In genomic region chr12:6752181-6752930, GRCh38 we compare ENCODE assay signal across 8 cellular contexts. TPM values are rescaled to one million over a fixed set of nuclear protein-coding genes. Genes with fewer than 3 reads are reported as not detected.
DNase-seq lines count a peak whose midpoint lies in the region; ATAC-seq, FAIRE-seq and TF ChIP-seq lines count a peak whose summit lies in the region.

No MANE protein-coding gene starts in this region.

- H3K27me3 ChIP-seq in Karpas-422 (ENCODE audit: low read length): no peaks in the 10 kb centered on the region
- no peaks in the 10 kb centered on the region for H3K27me3 ChIP-seq in neutrophil

- TF ChIP-seq CTCF in foreskin fibroblast (IDR thresholded peaks at IDR 0.05; ENCODE audit: low read depth, low read length): peak; percentile 62
- TF ChIP-seq CTCF in neutrophil (IDR thresholded peaks at IDR 0.05): no peak

- H3K27ac Mint-ChIP-seq in activated CD4-positive, alpha-beta memory T cell treated with anti-CD3 and anti-CD28 coated beads, Interleukin-2, amount 10 ng/mL, durations not matched to agents 7 days and 5 days: peak overlapping the region; percentile 90

- CTCF ChIA-PET in activated CD4-positive, alpha-beta memory T cell treated with anti-CD3 and anti-CD28 coated beads, Interleukin-2, amount 10 ng/mL, durations not matched to agents 7 days and 5 days (lab: Charles Lee): interaction anchor here (0.8 to 6.1 kb wide), 28 partner anchors 14 to 169 kb away, joined by 3 to 78 read pairs (median 10); partner anchors contain the start of genes CD4, CDCA3, COPS7A and GPR162

- peak overlapping the region; percentile 92 for H3K4me3 Mint-ChIP-seq in activated CD4-positive, alpha-beta memory T cell treated with anti-CD3 and anti-CD28 coated beads, Interleukin-2, amount 10 ng/mL, durations not matched to agents 7 days and 5 days

- peak overlapping the region; percentile 99 for H3K9ac ChIP-seq in Karpas-422 (ENCODE audit: low read length)

- POLR2A ChIA-PET in activated CD4-positive, alpha-beta memory T cell treated with anti-CD3 and anti-CD28 coated beads, Interleukin-2, amount 10 ng/mL, durations not matched to agents 7 days and 5 days (lab: Charles Lee): interaction anchor here (0.7 to 4.2 kb wide), 37 partner anchors 9 to 282 kb away, joined by 3 to 73 read pairs (median 6); partner anchors contain the start of genes CD4, CDCA3, COPS7A and GAPDH

- H3K4me1 ChIP-seq in Karpas-422 (ENCODE audit: low read length): peaks cover 20% of the 10 kb centered on the region
- peaks cover 32 to 33% of the 10 kb centered on the region in 2 experiments for H3K4me1 ChIP-seq in neutrophil (ENCODE audit: control insufficient read depth in 1 of 2, insufficient read depth in 1 of 2, low read depth in 1 of 2, low read length in 1 of 2)

- peaks cover 23% of the 10 kb centered on the region for H3K4me1 Mint-ChIP-seq in activated CD4-positive, alpha-beta memory T cell treated with anti-CD3 and anti-CD28 coated beads, Interleukin-2, amount 10 ng/mL, durations not matched to agents 7 days and 5 days

- TF ChIP-seq POLR2A in GM12891 (IDR thresholded peaks at IDR 0.05; ENCODE audit: low read depth, low read length): no peak

- DNase-seq in GM12891 (ENCODE audit: insufficient read length, low spot score) (no peak), Karpas-422 (peak; percentile 78), foreskin fibroblast (peak in 1 of 2 donors; percentile 76), pons (ENCODE audit: low spot score) (no peak)
- no peak for DNase-seq in activated CD4-positive, alpha-beta memory T cell treated with anti-CD3 and anti-CD28 coated beads, Interleukin-2, amount 10 ng/mL, durations not matched to agents 7 days and 5 days

- peak overlapping the region; percentile 97 for H3K4me3 ChIP-seq in Karpas-422 (ENCODE audit: low read length)
- H3K4me3 ChIP-seq in foreskin fibroblast (ENCODE audit: low read depth in 1 of 2, low read length in 2 of 2): peak overlapping the region; percentile 85 to 87
- peak overlapping the region; percentile 83 to 86 for H3K4me3 ChIP-seq in neutrophil (ENCODE audit: low read depth in 1 of 2, low read length in 1 of 2)

- H3K9me3 ChIP-seq in Karpas-422 (ENCODE audit: low read length): no peaks in the 10 kb centered on the region
- H3K9me3 ChIP-seq in neutrophil: no peaks in the 10 kb centered on the region

- H3K27ac ChIP-seq in Karpas-422 (ENCODE audit: low read length) (peak overlapping the region; percentile 96), neutrophil (peak overlapping the region; percentile 97)

- peaks cover 8% of the 10 kb centered on the region for H4K20me1 ChIP-seq in Karpas-422 (ENCODE audit: insufficient read depth, low read depth, low read length)

- H3K36me3 Mint-ChIP-seq in activated CD4-positive, alpha-beta memory T cell treated with anti-CD3 and anti-CD28 coated beads, Interleukin-2, amount 10 ng/mL, durations not matched to agents 7 days and 5 days (ENCODE audit: low read depth): peaks cover 39% of the 10 kb centered on the region

- ATAC-seq in GM21619 (IDR thresholded peaks at IDR 0.05; ENCODE audit: unreplicated experiment): no peak
- ATAC-seq in GM21367 (IDR thresholded peaks at IDR 0.05; ENCODE audit: unreplicated experiment): no peak

- 0 out of 2 replicates have a peak overlapping the region, but pooled peaks have one; percentile 60 for H2AFZ ChIP-seq in Karpas-422 (ENCODE audit: low read length)

- peak overlapping the region; percentile 92 for H3K4me2 ChIP-seq in Karpas-422 (ENCODE audit: low read depth, low read length, poor library complexity, severe bottlenecking)

- peaks cover 17% of the 10 kb centered on the region for H3K79me2 ChIP-seq in Karpas-422 (ENCODE audit: low read length)

- H3K9me3 Mint-ChIP-seq in activated CD4-positive, alpha-beta memory T cell treated with anti-CD3 and anti-CD28 coated beads, Interleukin-2, amount 10 ng/mL, durations not matched to agents 7 days and 5 days: no peaks in the 10 kb centered on the region

- peak; percentile 66 for FAIRE-seq in GM12891 (lab: Jason Lieb, UNC)

- H3K36me3 ChIP-seq in Karpas-422 (ENCODE audit: insufficient read depth, low read length) (peaks cover 18% of the 10 kb centered on the region), neutrophil (peaks cover 47% of the 10 kb centered on the region)

- H3K27me3 Mint-ChIP-seq in activated CD4-positive, alpha-beta memory T cell treated with anti-CD3 and anti-CD28 coated beads, Interleukin-2, amount 10 ng/mL, durations not matched to agents 7 days and 5 days: peaks cover 2% of the 10 kb centered on the region

- no peaks in the 10 kb centered on the region for H3K9me2 ChIP-seq in Karpas-422 (replicated peaks; ENCODE audit: insufficient read depth, low read length)

TF ChIP-seq in GM12891, 5 proteins besides CTCF, POLR2A, EP300 and RAD21:
- TF ChIP-seq TAF1 (IDR thresholded peaks at IDR 0.05; ENCODE audit: low read depth, low read length) (no peak), POLR2AphosphoS5 (IDR thresholded peaks at IDR 0.05; ENCODE audit: low read depth, low read length) (no peak), PAX5 (IDR thresholded peaks at IDR 0.05; ENCODE audit: insufficient read depth, low read length, severe bottlenecking) (no peak), SPI1 (IDR thresholded peaks at IDR 0.05; ENCODE audit: low read depth, low read length) (no peak), POU2F2 (IDR thresholded peaks at IDR 0.05; ENCODE audit: low read depth, low read length) (no peak)

RNA-seq across cellular contexts. Expression of gene MLF2, which starts 0.6 kb away (rescaled TPM):
- 112 TPM for polyA plus RNA-seq in GM12891 (2012; ENCODE audit: low read depth, missing spikeins)
- total RNA-seq in Karpas-422 (2014; rRNA removed; shearing (Covaris generic); ENCODE audit: low replicate concordance): 183 and 263 TPM in 2 replicates
- total RNA-seq in activated CD4-positive, alpha-beta memory T cell treated with anti-CD3 and anti-CD28 coated beads, Interleukin-2, amount 10 ng/mL, durations not matched to agents 7 days and 5 days: 100 to 1,000 TPM; 101 to 108 TPM

RNA-seq across cellular contexts. Expression of gene PTMS, which starts 13.8 kb away (rescaled TPM):
- 58.6 TPM for polyA plus RNA-seq in GM12891 (2012; ENCODE audit: low read depth, missing spikeins)
- total RNA-seq in Karpas-422 (2014; rRNA removed; shearing (Covaris generic); ENCODE audit: low replicate concordance): 5.0 and 7.3 TPM in 2 replicates
- 10 to 100 TPM; 47.0 to 49.6 TPM for total RNA-seq in activated CD4-positive, alpha-beta memory T cell treated with anti-CD3 and anti-CD28 coated beads, Interleukin-2, amount 10 ng/mL, durations not matched to agents 7 days and 5 days

RNA-seq across cellular contexts. Expression of gene LAG3, which starts 20.0 kb away (rescaled TPM):
- polyA plus RNA-seq in GM12891 (2012; ENCODE audit: low read depth, missing spikeins): 1.4 TPM
- total RNA-seq in Karpas-422 (2014; rRNA removed; shearing (Covaris generic); ENCODE audit: low replicate concordance): 0.22 and 0.32 TPM in 2 replicates
- 10 to 100 TPM; 91.9 TPM for total RNA-seq in activated CD4-positive, alpha-beta memory T cell treated with anti-CD3 and anti-CD28 coated beads, Interleukin-2, amount 10 ng/mL, durations not matched to agents 7 days and 5 days

RNA-seq across cellular contexts. Expression of gene COPS7A, which starts 28.5 kb away (rescaled TPM):
- polyA plus RNA-seq in GM12891 (2012; ENCODE audit: low read depth, missing spikeins): 36.6 TPM
- 39.2 and 42.9 TPM in 2 replicates for total RNA-seq in Karpas-422 (2014; rRNA removed; shearing (Covaris generic); ENCODE audit: low replicate concordance)
- 10 to 100 TPM; 28.4 to 29.0 TPM for total RNA-seq in activated CD4-positive, alpha-beta memory T cell treated with anti-CD3 and anti-CD28 coated beads, Interleukin-2, amount 10 ng/mL, durations not matched to agents 7 days and 5 days

RNA-seq across cellular contexts. Expression of gene CD4, which starts 37.0 kb away (rescaled TPM):
- polyA plus RNA-seq in GM12891 (2012; ENCODE audit: low read depth, missing spikeins): 15.3 TPM
- not detected in 2 replicates for total RNA-seq in Karpas-422 (2014; rRNA removed; shearing (Covaris generic); ENCODE audit: low replicate concordance)
- 100 to 1,000 TPM; 324 to 327 TPM for total RNA-seq in activated CD4-positive, alpha-beta memory T cell treated with anti-CD3 and anti-CD28 coated beads, Interleukin-2, amount 10 ng/mL, durations not matched to agents 7 days and 5 days

Comparison
In these comparisons a context has a peak if more than half of its experiments do, and no peak if none do; other contexts are left out.
1. RNA of gene LAG3, which starts 20.0 kb away (total RNA-seq): 91.9 TPM in activated CD4-positive, alpha-beta memory T cell treated with anti-CD3 and anti-CD28 coated beads, Interleukin-2, amount 10 ng/mL, durations not matched to agents 7 days and 5 days; 0.22 to 0.32 TPM in Karpas-422; every median in the first group is over 10 times any median in the second.
2. Peak in every context shown above with its lines, with median percentiles within 50 percentile points of each other: H3K4me3 ChIP-seq.